In the genomic region with DNA sequence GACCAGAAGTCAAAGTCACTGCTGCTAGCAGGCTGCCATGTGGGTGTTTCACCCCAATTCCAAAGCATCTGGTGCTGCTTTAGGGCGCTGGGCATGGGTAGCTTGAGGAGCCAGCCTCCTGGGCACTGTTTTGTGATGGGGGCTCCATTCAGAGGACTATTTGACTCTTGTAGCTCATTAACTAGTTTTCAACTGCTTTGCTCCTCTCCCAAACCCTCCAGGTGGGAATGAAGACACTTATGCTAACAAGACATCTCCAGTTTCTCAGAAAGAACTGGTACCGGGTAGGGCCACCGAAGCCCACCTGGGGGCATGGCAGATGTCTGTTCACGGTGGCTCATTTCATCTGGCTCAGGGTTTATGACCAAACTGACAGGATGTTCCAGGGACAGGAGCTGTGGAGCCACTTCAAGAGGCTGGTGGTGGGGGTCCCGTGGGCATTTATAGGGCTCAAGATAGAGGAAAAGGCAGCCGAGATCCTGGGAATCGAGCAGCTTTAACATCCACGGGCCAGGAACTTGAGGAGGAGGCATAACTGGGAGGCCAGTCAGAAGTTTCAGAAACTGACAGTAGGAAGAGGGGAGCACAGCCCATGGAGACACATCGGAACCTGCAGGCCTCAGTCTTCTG, we compare ENCODE assay signal across 1 cellular context.
TF ChIP-seq lines count a peak whose summit lies in the region.

No MANE protein-coding gene starts in this region.

TF ChIP-seq in IMR-90, 13 proteins besides CTCF, POLR2A, EP300 and RAD21 (continued from another document):
- TF ChIP-seq, protein P1, sequence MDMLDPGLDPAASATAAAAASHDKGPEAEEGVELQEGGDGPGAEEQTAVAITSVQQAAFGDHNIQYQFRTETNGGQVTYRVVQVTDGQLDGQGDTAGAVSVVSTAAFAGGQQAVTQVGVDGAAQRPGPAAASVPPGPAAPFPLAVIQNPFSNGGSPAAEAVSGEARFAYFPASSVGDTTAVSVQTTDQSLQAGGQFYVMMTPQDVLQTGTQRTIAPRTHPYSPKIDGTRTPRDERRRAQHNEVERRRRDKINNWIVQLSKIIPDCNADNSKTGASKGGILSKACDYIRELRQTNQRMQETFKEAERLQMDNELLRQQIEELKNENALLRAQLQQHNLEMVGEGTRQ (IDR thresholded peaks at IDR 0.05; ENCODE audit: low read depth, low read length), result no peak
- no peak for TF ChIP-seq NFE2L2 (IDR thresholded peaks at IDR 0.05; ENCODE audit: low read depth, low read length)
- TF ChIP-seq MAZ (IDR thresholded peaks at IDR 0.05; ENCODE audit: borderline replicate concordance, low read depth, low read length), result no peak
